ENCODE assay signal across 8 cellular contexts in the genomic region with DNA sequence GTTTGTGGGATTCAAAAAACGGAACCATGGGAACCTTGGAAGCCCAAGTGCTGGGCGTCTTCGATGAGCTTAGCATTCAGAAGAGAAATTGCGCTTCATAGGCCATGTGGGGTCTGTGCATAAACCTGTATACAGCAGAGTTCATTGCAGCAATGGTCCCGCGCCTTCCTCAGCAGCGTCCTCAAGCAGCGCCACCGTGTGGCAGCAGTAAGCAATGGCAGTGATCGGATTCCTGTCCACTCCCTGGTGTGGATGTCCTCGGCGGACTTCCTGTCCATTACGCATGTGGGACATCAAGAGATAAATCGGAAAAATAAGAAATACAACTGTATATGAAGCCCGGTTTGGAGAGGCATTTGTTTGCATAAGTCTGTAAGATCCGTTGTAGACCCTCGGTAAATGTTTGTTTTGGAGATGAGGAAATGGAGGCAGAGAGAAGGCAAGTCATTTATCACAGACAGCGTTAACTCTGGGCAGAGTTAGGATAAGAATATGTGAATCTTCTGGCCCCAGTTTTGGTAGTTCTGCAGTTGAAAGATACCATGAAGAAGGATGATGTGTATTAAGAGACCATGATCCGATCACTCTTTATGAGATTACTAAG.
DNase-seq lines count a peak whose midpoint lies in the region; ATAC-seq and TF ChIP-seq lines count a peak whose summit lies in the region.

No MANE protein-coding gene starts in this region.

- peak; percentile 91 for ATAC-seq in GM21367 (IDR thresholded peaks at IDR 0.05; ENCODE audit: unreplicated experiment)

- DNase-seq in DMS53 (lab: John Stamatoyannopoulos, UW) (peak; percentile 66), NCI-H69 (lab: John Stamatoyannopoulos, UW) (peak; percentile 5), erythroblast (lab: John Stamatoyannopoulos, UW) (peak; percentile 20 to 47), foreskin melanocyte (no peak), NCI-H446 treated with DMSO at 0.1 percent for 48 hours (lab: John Stamatoyannopoulos, UW) (no peak)
- no peak for DNase-seq in activated effector memory CD4-positive, alpha-beta T cell treated with Interleukin-2 at 50 U/mL for 16 hours
- DNase-seq in activated effector memory CD4-positive, alpha-beta T cell treated with anti-CD3 and anti-CD28 coated beads, Interleukin-2, amount 50 U/mL, for 16 hours: no peak

- TF ChIP-seq POLR2A in erythroblast (IDR thresholded peaks at IDR 0.05; ENCODE audit: low read length): no peak

Comparison
In these comparisons a context has a peak if more than half of its experiments do, and no peak if none do; other contexts are left out.
1. DNase-seq: peak in DMS53 (single experiment), NCI-H69 (single experiment) and erythroblast (2 of 2); none in foreskin melanocyte (single experiment), NCI-H446 treated with DMSO at 0.1 percent for 48 hours (single experiment), activated effector memory CD4-positive, alpha-beta T cell treated with Interleukin-2 at 50 U/mL for 16 hours (single experiment) and activated effector memory CD4-positive, alpha-beta T cell treated with anti-CD3 and anti-CD28 coated beads, Interleukin-2, amount 50 U/mL, for 16 hours (single experiment).